Comparison of ENCODE assay signal across 12 cellular contexts in genomic region chr2:233242231-233242917, GRCh38. TPM values are rescaled to one million over a fixed set of nuclear protein-coding genes. Genes with fewer than 3 reads are reported as not detected.
DNase-seq lines count a peak whose midpoint lies in the region; ATAC-seq and TF ChIP-seq lines count a peak whose summit lies in the region.
"Had no signal": no experiment of that assay in that cellular context is flagged by ENCODE, and none has a peak within 500 bp of the region (broad histone marks: within the 10 kb centered on the region; RNA-seq: fewer than 3 reads in every experiment).

No MANE protein-coding gene starts in this region.

- no peak for DNase-seq in activated naive CD4-positive, alpha-beta T cell treated with anti-CD3 and anti-CD28 coated beads, Interleukin-2, amount 50 U/mL, for 72 hours (ENCODE audit: low spot score in 2 of 2)
- DNase-seq in activated naive CD4-positive, alpha-beta T cell treated with anti-CD3 and anti-CD28 coated beads for 36 hours: no peak
- no peak for DNase-seq in T-helper 17 cell
- no peak for DNase-seq in right cardiac atrium
- no peak for DNase-seq in transverse colon
- no peak for DNase-seq in stimulated activated CD8-positive, alpha-beta memory T cell treated with anti-CD3 and anti-CD28 coated beads, Interleukin-4, amount 100 ng/mL, for 48 hours
- DNase-seq: NCI-H2029; stimulated activated CD4-positive, alpha-beta T cell treated with anti-CD3 and anti-CD28 coated beads, Interleukin-2, amount 100 ng/mL, for 48 hours; T-helper 9 cell; uterus had no signal

- no peak for TF ChIP-seq CTCF in transverse colon (IDR thresholded peaks at IDR 0.05)

- CTCF ChIA-PET in activated naive CD4-positive, alpha-beta T cell treated with anti-CD3 and anti-CD28 coated beads for 36 hours (lab: Charles Lee): interaction anchor here (1.1 to 2.4 kb wide), 3 partner anchors 9 to 160 kb away, joined by 3 to 8 read pairs (median 4); partner anchors contain the start of gene ATG16L1

- H3K4me3 ChIP-seq in right cardiac atrium (ENCODE audit: low read length): no peak overlapping the region
- H3K4me3 ChIP-seq in transverse colon: no peak overlapping the region
- H3K4me3 ChIP-seq: uterus had no signal

- intact Hi-C loops in activated naive CD4-positive, alpha-beta T cell treated with anti-CD3 and anti-CD28 coated beads for 36 hours (cut with micrococcal nuclease): no loop called here
- intact Hi-C loops in right cardiac atrium (cut with DNase I) (no loop called here), transverse colon (cut with DNase I; ENCODE audit: low total_unique reads) (loop anchor here (10.0 kb wide), 1 partner anchor 628 kb away; no protein-coding TSS in a partner anchor)

- no peak for TF ChIP-seq EP300 in transverse colon (IDR thresholded peaks at IDR 0.05; ENCODE audit: low read depth)

- in situ Hi-C loops in transverse colon (cut with MboI; ENCODE audit: low pct_ligation_motif_present in 1 of 4, low pct_unique_long_range_greater_than_20kb in 1 of 4, low sequenced_read_pairs in 3 of 4): loop anchor here in 2 of 4 donors (25.0 kb wide), 1 partner anchor 630 kb away; no protein-coding TSS in a partner anchor

- TF ChIP-seq POLR2A in transverse colon (IDR thresholded peaks at IDR 0.05): no peak

- H3K27ac ChIP-seq in right cardiac atrium (ENCODE audit: low read length) (no peak overlapping the region), transverse colon (peak overlapping the region; percentile 8 to 57 (median 18))
- H3K27ac ChIP-seq: uterus had no signal

- H3K4me1 Mint-ChIP-seq in activated naive CD4-positive, alpha-beta T cell treated with anti-CD3 and anti-CD28 coated beads for 36 hours (ENCODE audit: low read depth): peaks cover 61% of the 10 kb centered on the region
- peaks cover 44% of the 10 kb centered on the region for H3K4me1 Mint-ChIP-seq in T-helper 17 cell

- peak; percentile 36 to 51 for ATAC-seq in activated naive CD4-positive, alpha-beta T cell treated with anti-CD3 and anti-CD28 coated beads, Interleukin-2, amount 50 U/mL, for 72 hours
- ATAC-seq in T-helper 17 cell: peak; percentile 32
- ATAC-seq in right cardiac atrium: peak; percentile 69 to 72
- ATAC-seq in HG02884 (IDR thresholded peaks at IDR 0.05; ENCODE audit: unreplicated experiment): no peak
- no peak for ATAC-seq in HG02840 (IDR thresholded peaks at IDR 0.05; ENCODE audit: low FRiP score, unreplicated experiment)

- H3K9me3 Mint-ChIP-seq in activated naive CD4-positive, alpha-beta T cell treated with anti-CD3 and anti-CD28 coated beads, Interleukin-2, amount 50 U/mL, for 72 hours: no peaks in the 10 kb centered on the region
- no peaks in the 10 kb centered on the region for H3K9me3 Mint-ChIP-seq in activated naive CD4-positive, alpha-beta T cell treated with anti-CD3 and anti-CD28 coated beads for 36 hours

- H3K27ac Mint-ChIP-seq in activated naive CD4-positive, alpha-beta T cell treated with anti-CD3 and anti-CD28 coated beads, Interleukin-2, amount 50 U/mL, for 72 hours: no peak overlapping the region
- no peak overlapping the region for H3K27ac Mint-ChIP-seq in activated naive CD4-positive, alpha-beta T cell treated with anti-CD3 and anti-CD28 coated beads for 36 hours
- peak overlapping the region; percentile 91 for H3K27ac Mint-ChIP-seq in T-helper 17 cell

- no peaks in the 10 kb centered on the region for H3K27me3 ChIP-seq in right cardiac atrium (ENCODE audit: control insufficient read depth, insufficient read depth)
- no peaks in the 10 kb centered on the region for H3K27me3 ChIP-seq in transverse colon
- H3K27me3 ChIP-seq: uterus had no signal

- H3K36me3 Mint-ChIP-seq in activated naive CD4-positive, alpha-beta T cell treated with anti-CD3 and anti-CD28 coated beads, Interleukin-2, amount 50 U/mL, for 72 hours: no peaks in the 10 kb centered on the region
- H3K36me3 Mint-ChIP-seq in activated naive CD4-positive, alpha-beta T cell treated with anti-CD3 and anti-CD28 coated beads for 36 hours (ENCODE audit: low read depth): no peaks in the 10 kb centered on the region
- H3K36me3 Mint-ChIP-seq in T-helper 17 cell (ENCODE audit: low read depth): no peaks in the 10 kb centered on the region

- 72% methylated on average over 14 of the region's 14 CpGs for whole genome bisulfite sequencing in right cardiac atrium
- WGBS in transverse colon (ENCODE audit: low coverage in 1 of 2), 2 donors: 71 to 77% methylated on average over 12 to 14 of the region's 14 CpGs

- H3K4me1 ChIP-seq in right cardiac atrium (ENCODE audit: control insufficient read depth, insufficient read depth, low read length) (no peaks in the 10 kb centered on the region), transverse colon (peaks cover 0 to 26% (median 6%) of the 10 kb centered on the region in 4 donors)
- H3K4me1 ChIP-seq: uterus had no signal

- H3K9me3 ChIP-seq in T-helper 17 cell (ENCODE audit: control insufficient read depth, low read length, poor library complexity, severe bottlenecking) (no peaks in the 10 kb centered on the region), right cardiac atrium (ENCODE audit: control insufficient read depth, low read length) (no peaks in the 10 kb centered on the region), transverse colon (no peaks in the 10 kb centered on the region)
- H3K9me3 ChIP-seq: uterus had no signal

- no peaks in the 10 kb centered on the region for H3K27me3 Mint-ChIP-seq in activated naive CD4-positive, alpha-beta T cell treated with anti-CD3 and anti-CD28 coated beads for 36 hours (ENCODE audit: low read depth)
- H3K27me3 Mint-ChIP-seq in T-helper 17 cell: no peaks in the 10 kb centered on the region

- H3K36me3 ChIP-seq in transverse colon: no peaks in the 10 kb centered on the region
- H3K36me3 ChIP-seq: uterus had no signal

- H3K4me3 Mint-ChIP-seq in activated naive CD4-positive, alpha-beta T cell treated with anti-CD3 and anti-CD28 coated beads for 36 hours: no peak overlapping the region
- no peak overlapping the region for H3K4me3 Mint-ChIP-seq in T-helper 17 cell

RNA-seq across cellular contexts. Expression of gene ATG16L1, which starts 9.1 kb away (rescaled TPM):
- 10 to 100 TPM; 30.6 to 34.2 TPM for total RNA-seq in activated naive CD4-positive, alpha-beta T cell treated with anti-CD3 and anti-CD28 coated beads, Interleukin-2, amount 50 U/mL, for 72 hours
- 10 to 100 TPM; 21.2 to 24.2 TPM for total RNA-seq in activated naive CD4-positive, alpha-beta T cell treated with anti-CD3 and anti-CD28 coated beads for 36 hours
- total RNA-seq in T-helper 17 cell (100 to 1,000 TPM in 1 of 2 donors, 10 to 100 TPM in 1; 87.3 to 115 TPM), right cardiac atrium (10 to 100 TPM; 16.2 to 18.8 (median 17.9) TPM), transverse colon (100 to 1,000 TPM in 1 of 4 donors, 10 to 100 TPM in 3; 10.1 to 101 (median 50.3) TPM)
- polyA plus RNA-seq in right cardiac atrium: 7.9 TPM

Comparison
In these comparisons a context has a peak if more than half of its experiments do, and no peak if none do; other contexts are left out.
1. ATAC-seq: peak in activated naive CD4-positive, alpha-beta T cell treated with anti-CD3 and anti-CD28 coated beads, Interleukin-2, amount 50 U/mL, for 72 hours (2 of 2), T-helper 17 cell (single experiment) and right cardiac atrium (2 of 2); none in HG02884 (single experiment) and HG02840 (single experiment).